ENCODE assay signal across 8 cellular contexts in the genomic region with DNA sequence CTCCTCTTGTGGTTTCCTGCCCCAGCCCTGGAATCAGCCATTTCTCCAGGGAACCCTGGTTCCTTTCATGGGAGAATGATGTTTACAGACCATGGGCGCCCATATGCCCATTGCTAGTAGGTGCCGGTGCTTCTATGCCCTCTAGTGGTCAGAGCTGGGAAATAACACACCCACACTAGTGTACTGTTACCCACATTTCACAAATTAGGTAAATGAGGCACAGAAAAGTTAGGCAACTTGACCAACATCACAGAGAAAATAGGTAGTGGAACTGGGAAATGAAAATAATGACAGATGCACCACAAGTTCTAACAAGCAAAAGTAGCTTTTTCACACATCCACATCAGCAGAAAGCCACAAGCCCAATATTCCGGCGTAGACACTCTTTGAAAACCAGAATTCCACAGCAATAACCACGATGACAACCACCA. TPM values are rescaled to one million over a fixed set of nuclear protein-coding genes. Genes with fewer than 3 reads are reported as not detected.
DNase-seq lines count a peak whose midpoint lies in the region; ATAC-seq, FAIRE-seq and TF ChIP-seq lines count a peak whose summit lies in the region.

No MANE protein-coding gene starts in this region.

- no peak overlapping the region for H3K27ac ChIP-seq in foreskin keratinocyte

- no peak for DNase-seq in D721Med (ENCODE audit: insufficient read length, low spot score)
- no peak for DNase-seq in HTR-8/SVneo (ENCODE audit: insufficient read length, low spot score)
- DNase-seq in NT2/D1 (ENCODE audit: low read depth, low spot score), result peak; percentile 9
- DNase-seq in activated T-cell treated with anti-CD3 and anti-CD28 coated beads, Interleukin-2, amount 50 U/mL, for 1 hour, result peak; percentile 53
- DNase-seq in foreskin keratinocyte, result peak in 1 of 2 donors; percentile 11
- DNase-seq in progenitor cell of endocrine pancreas (ENCODE audit: low spot score, unreplicated experiment), result peak; percentile 27
- DNase-seq in HuH-7 (ENCODE audit: low spot score), result no peak

- H3K4me1 Mint-ChIP-seq in progenitor cell of endocrine pancreas (ENCODE audit: low read depth), result no peaks in the 10 kb centered on the region

- no peak overlapping the region for H3K4me3 Mint-ChIP-seq in progenitor cell of endocrine pancreas (ENCODE audit: low read depth)

- H3K9me3 ChIP-seq in NT2/D1 (ENCODE audit: insufficient read depth, low read length), result no peaks in the 10 kb centered on the region

- TF ChIP-seq CTCF in D721Med (IDR thresholded peaks at IDR 0.05; ENCODE audit: insufficient read depth, missing control alignments), result peak; percentile 57
- peak; percentile 71 for TF ChIP-seq CTCF in foreskin keratinocyte (conservative IDR thresholded peaks at IDR 0.05)
- peak; percentile 75 for TF ChIP-seq CTCF in progenitor cell of endocrine pancreas (IDR thresholded peaks at IDR 0.05; ENCODE audit: unreplicated experiment)

- peak; percentile 87 for FAIRE-seq in D721Med (lab: Jason Lieb, UNC)
- peak; percentile 88 for FAIRE-seq in HTR-8/SVneo (lab: Jason Lieb, UNC)

- H3K4me3 ChIP-seq in NT2/D1 (ENCODE audit: insufficient read length, low read depth), result no peak overlapping the region

- H3K27me3 ChIP-seq in NT2/D1 (ENCODE audit: insufficient read depth, insufficient read length) (peaks cover 12% of the 10 kb centered on the region), foreskin keratinocyte (peaks cover 16% of the 10 kb centered on the region)

- H3K27ac Mint-ChIP-seq in progenitor cell of endocrine pancreas, result no peak overlapping the region

- no peak overlapping the region for H3K9ac ChIP-seq in NT2/D1 (ENCODE audit: insufficient read length, low read depth)

- no peaks in the 10 kb centered on the region for H3K4me1 ChIP-seq in NT2/D1 (ENCODE audit: insufficient read depth, insufficient read length)
- no peaks in the 10 kb centered on the region for H3K4me1 ChIP-seq in foreskin keratinocyte

- no peaks in the 10 kb centered on the region for H3K9me3 Mint-ChIP-seq in progenitor cell of endocrine pancreas (ENCODE audit: low read depth)

- no peaks in the 10 kb centered on the region for H3K36me3 Mint-ChIP-seq in progenitor cell of endocrine pancreas (ENCODE audit: insufficient read depth)

- ATAC-seq in foreskin keratinocyte, result peak; percentile 58
- no peak for ATAC-seq in HG03108 (IDR thresholded peaks at IDR 0.05; ENCODE audit: unreplicated experiment)

- H3K27me3 Mint-ChIP-seq in progenitor cell of endocrine pancreas, result peaks cover 39% of the 10 kb centered on the region

- H3K36me3 ChIP-seq in NT2/D1 (ENCODE audit: insufficient read depth, insufficient read length, low read length), result no peaks in the 10 kb centered on the region

RNA-seq across cellular contexts. Expression of a gene that starts 1.3 kb away (rescaled TPM):
- total RNA-seq in foreskin keratinocyte, result not detected in 2 replicates
- polyA plus RNA-seq in foreskin keratinocyte, result not detected in 2 replicates
- not detected in 2 replicates for total RNA-seq in progenitor cell of endocrine pancreas

RNA-seq across cellular contexts. Expression of a gene that starts 39.7 kb away (rescaled TPM):
- total RNA-seq in foreskin keratinocyte, result 0.04 TPM in 1 of 2 replicates, not detected in the other
- polyA plus RNA-seq in foreskin keratinocyte, result 0.03 TPM in 1 of 2 replicates, not detected in the other
- total RNA-seq in progenitor cell of endocrine pancreas, result 0.19 and 0.31 TPM in 2 replicates

RNA-seq across cellular contexts. Expression of a gene that starts 49.4 kb away (rescaled TPM):
- total RNA-seq in foreskin keratinocyte (not detected in 2 replicates), progenitor cell of endocrine pancreas (not detected in 2 replicates)
- not detected in 2 replicates for polyA plus RNA-seq in foreskin keratinocyte

RNA-seq across cellular contexts. Expression of a gene that starts 49.8 kb away (rescaled TPM):
- total RNA-seq in foreskin keratinocyte (not detected in 2 replicates), progenitor cell of endocrine pancreas (not detected in 2 replicates)
- not detected in 2 replicates for polyA plus RNA-seq in foreskin keratinocyte

Comparison
In these comparisons a context has a peak if more than half of its experiments do, and no peak if none do; other contexts are left out.
1. DNase-seq: peak in NT2/D1 (single experiment), activated T-cell treated with anti-CD3 and anti-CD28 coated beads, Interleukin-2, amount 50 U/mL, for 1 hour (single experiment) and progenitor cell of endocrine pancreas (single experiment); none in D721Med (single experiment), HTR-8/SVneo (single experiment) and HuH-7 (single experiment).
2. Peak in every context shown above with its lines, with median percentiles within 50 percentile points of each other: CTCF ChIP-seq.